ENCODE assay signal across 9 cellular contexts in genomic region chr16:66844342-66845079, GRCh38. TPM values are rescaled to one million over a fixed set of nuclear protein-coding genes. Genes with fewer than 3 reads are reported as not detected.
DNase-seq lines count a peak whose midpoint lies in the region; ATAC-seq and TF ChIP-seq lines count a peak whose summit lies in the region.
"Had no signal": no experiment of that assay in that cellular context is flagged by ENCODE, and none has a peak within 500 bp of the region (broad histone marks: within the 10 kb centered on the region; RNA-seq: fewer than 3 reads in every experiment).

TSS of gene CA7 (plus strand) at chr16:66844414. CDS start at chr16:66844488, 74 bp downstream.

- H3K27ac ChIP-seq in muscle layer of colon (ENCODE audit: low read depth, low read length), result no peak within 1 kb of the TSS
- no peak within 1 kb of the TSS for H3K27ac ChIP-seq in vagina
- H3K27ac ChIP-seq in OCI-LY7 (ENCODE audit: low read depth, low read length, poor library complexity, severe bottlenecking), result no peak within 1 kb of the TSS

- no peak within 1 kb of the TSS for H3K27ac Mint-ChIP-seq in endothelial cell (ENCODE audit: unreplicated experiment)

- H3K36me3 ChIP-seq in muscle layer of colon (ENCODE audit: insufficient read depth, low read length) (no peaks in the 10 kb centered on the region), vagina (no peaks in the 10 kb centered on the region), OCI-LY7 (ENCODE audit: insufficient read depth, low read length) (no peaks in the 10 kb centered on the region)

- no peaks in the 10 kb centered on the region for H3K9me2 ChIP-seq in OCI-LY7 (ENCODE audit: insufficient read depth, low read length)

- H2AFZ ChIP-seq in OCI-LY7 (ENCODE audit: low read length), result no peak within 1 kb of the TSS

- peaks cover 25% of the 10 kb centered on the region for H3K27me3 Mint-ChIP-seq in endothelial cell (ENCODE audit: unreplicated experiment)

- H3K4me1 ChIP-seq in muscle layer of colon (ENCODE audit: insufficient read depth, low read length) (no peaks in the 10 kb centered on the region), vagina (peaks cover 17% of the 10 kb centered on the region), OCI-LY7 (ENCODE audit: insufficient read depth, low read length, poor library complexity, severe bottlenecking) (peaks cover 8% of the 10 kb centered on the region)

- ATAC-seq in Right ventricle myocardium inferior, result peak; percentile 33
- ATAC-seq in HG02623 (IDR thresholded peaks at IDR 0.05; ENCODE audit: unreplicated experiment), result no peak

- no peaks in the 10 kb centered on the region for H4K20me1 ChIP-seq in OCI-LY7 (ENCODE audit: insufficient read depth, low read length)

- DNase-seq in Right ventricle myocardium inferior (ENCODE audit: missing footprints) (no peak), cardiac septum (ENCODE audit: low spot score) (no peak), endothelial cell (ENCODE audit: low spot score) (no peak), vagina (ENCODE audit: extremely low spot score in 2 of 2) (no peak), AG08396 (ENCODE audit: low spot score) (no peak), OCI-LY7 (ENCODE audit: low spot score) (no peak)

- CTCF ChIA-PET in OCI-LY7 (lab: Charles Lee; ENCODE audit: unreplicated experiment), result no interaction called here

- TF ChIP-seq POLR2A in vagina (IDR thresholded peaks at IDR 0.05), result no peak

- H3K9ac ChIP-seq in muscle layer of colon (ENCODE audit: low read length), result no peak within 1 kb of the TSS

- H3K4me3 ChIP-seq in muscle layer of colon (ENCODE audit: low read depth in 1 of 2, low read length in 2 of 2), result peak within 1 kb of the TSS; percentile 27 to 42
- peak within 1 kb of the TSS; percentile 34 to 44 for H3K4me3 ChIP-seq in vagina
- H3K4me3 ChIP-seq in OCI-LY7 (ENCODE audit: low read depth, low read length, poor library complexity, severe bottlenecking), result no peak within 1 kb of the TSS

- BruUV-seq in OCI-LY7 (replicated peaks; lab: Mats Ljungman, UMichigan), result no TSS peak

- POLR2A ChIA-PET in OCI-LY7 (lab: Charles Lee), result no interaction called here

- H3K9me3 Mint-ChIP-seq in endothelial cell (ENCODE audit: unreplicated experiment), result no peaks in the 10 kb centered on the region

- H3K36me3 Mint-ChIP-seq in endothelial cell (ENCODE audit: low read depth, unreplicated experiment), result no peaks in the 10 kb centered on the region

- peaks cover 24 to 35% of the 10 kb centered on the region in 2 donors for H3K27me3 ChIP-seq in muscle layer of colon (ENCODE audit: control insufficient read depth in 1 of 2, insufficient read depth in 2 of 2, low read length in 2 of 2)
- no peaks in the 10 kb centered on the region for H3K27me3 ChIP-seq in vagina

- no peaks in the 10 kb centered on the region for H3K9me3 ChIP-seq in muscle layer of colon (ENCODE audit: low read length)
- no peaks in the 10 kb centered on the region for H3K9me3 ChIP-seq in vagina
- no peaks in the 10 kb centered on the region for H3K9me3 ChIP-seq in OCI-LY7 (ENCODE audit: low read length)

- no peaks in the 10 kb centered on the region for H3K79me2 ChIP-seq in OCI-LY7 (ENCODE audit: insufficient read depth, low read depth, low read length)

- peaks cover 2% of the 10 kb centered on the region for H3K4me1 Mint-ChIP-seq in endothelial cell (ENCODE audit: unreplicated experiment)

- H3K4me2 ChIP-seq in OCI-LY7 (ENCODE audit: low read length), result no peak within 1 kb of the TSS

- intact Hi-C loops in Right ventricle myocardium inferior (cut with DNase I) (no loop called here), cardiac septum (cut with DNase I) (no loop called here), vagina (cut with DNase I) (no loop called here), OCI-LY7 (cut with micrococcal nuclease; ENCODE audit: unreplicated experiment) (no loop called here)

- peak within 1 kb of the TSS; percentile 71 for H3K4me3 Mint-ChIP-seq in endothelial cell (ENCODE audit: unreplicated experiment)

- TF ChIP-seq CTCF in endothelial cell (IDR thresholded peaks at IDR 0.05; ENCODE audit: unreplicated experiment), result no peak
- TF ChIP-seq CTCF in vagina (IDR thresholded peaks at IDR 0.05), result no peak
- TF ChIP-seq CTCF in OCI-LY7 (conservative IDR thresholded peaks at IDR 0.05; ENCODE audit: low read length), result no peak

RNA-seq across cellular contexts. Expression of gene CA7, which starts in this region (rescaled TPM):
- total RNA-seq in Right ventricle myocardium inferior (not detected), cardiac septum (not detected), endothelial cell (ENCODE audit: unreplicated experiment) (not detected), vagina (not detected), OCI-LY7 (2022) (not detected in 2 replicates)
- total RNA-seq in OCI-LY7 (2014; rRNA removed; shearing (Covaris generic)), result not detected in 2 replicates
- total RNA-seq: LHCN-M2 had no signal

Comparison
In these comparisons a context has a peak if more than half of its experiments do, and no peak if none do; other contexts are left out.
1. Peak in ATAC-seq in Right ventricle myocardium inferior; RNA of the gene not detected or under 1 TPM.